Comparison of ENCODE assay signal across 8 cellular contexts in the genomic region with DNA sequence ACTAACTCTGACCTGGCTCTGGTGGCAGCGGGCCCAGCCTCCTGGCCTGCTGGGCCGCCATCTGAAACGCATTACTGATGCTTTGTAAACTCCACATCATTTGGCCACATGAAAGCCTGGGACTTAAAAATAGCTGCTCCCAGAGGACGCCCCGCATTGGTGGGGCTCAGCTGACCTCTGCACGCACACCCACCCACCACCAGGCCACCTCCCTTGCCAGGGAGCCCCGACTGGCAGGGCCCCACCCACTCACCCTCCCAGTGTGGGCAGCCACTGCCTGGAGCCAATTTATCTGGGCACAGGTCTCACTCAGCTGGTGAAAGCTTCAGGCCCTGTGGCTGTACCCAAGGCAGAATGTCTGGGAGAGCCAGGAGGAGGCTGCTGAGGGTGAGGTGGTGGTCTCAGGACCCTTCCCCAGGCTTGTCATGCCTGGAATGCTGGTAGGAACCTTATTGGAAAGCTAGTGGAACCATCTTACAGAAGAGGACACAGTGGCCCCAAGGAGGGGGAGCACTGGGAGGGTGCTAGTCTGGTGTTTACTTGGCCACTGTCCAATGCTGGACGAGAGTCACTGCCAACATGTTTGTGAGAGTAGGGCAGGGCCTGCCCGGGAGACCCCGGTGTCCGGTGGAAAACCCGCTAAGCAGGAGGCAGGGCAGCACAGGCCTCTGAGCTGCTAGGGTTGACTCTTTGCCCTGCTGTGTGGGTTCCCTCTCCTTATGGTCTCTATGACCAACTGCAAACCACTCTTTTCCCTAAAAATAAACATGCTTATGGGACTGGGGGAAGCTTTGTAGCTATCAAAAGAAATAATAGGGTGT. TPM values are rescaled to one million over a fixed set of nuclear protein-coding genes. Genes with fewer than 3 reads are reported as not detected.
DNase-seq lines count a peak whose midpoint lies in the region; ATAC-seq and TF ChIP-seq lines count a peak whose summit lies in the region.

No MANE protein-coding gene starts in this region.

- H3K9me2 ChIP-seq in hepatocyte (replicated peaks; ENCODE audit: insufficient read depth), result no peaks in the 10 kb centered on the region

- H3K27ac ChIP-seq in angular gyrus (ENCODE audit: low read depth, low read length) (peak overlapping the region; percentile 26), hepatocyte (peak overlapping the region; percentile 42), temporal lobe (ENCODE audit: low read depth, low read length) (peak overlapping the region; percentile 6)

- H3K4me1 ChIP-seq in hepatocyte (ENCODE audit: insufficient read depth), result peaks cover 12% of the 10 kb centered on the region

- H3K36me3 ChIP-seq in hepatocyte (replicated peaks; ENCODE audit: insufficient read depth, low read depth), result no peaks in the 10 kb centered on the region

- peak; percentile 94 for DNase-seq in HT1080 (ENCODE audit: low read depth)
- DNase-seq in hepatocyte (ENCODE audit: low spot score), result peak; percentile 37
- DNase-seq in erythroblast (lab: John Stamatoyannopoulos, UW), result no peak
- no peak for DNase-seq in NCI-H524 (lab: John Stamatoyannopoulos, UW)

- no peaks in the 10 kb centered on the region for H3K79me2 ChIP-seq in hepatocyte

- no peaks in the 10 kb centered on the region for H3K9me3 ChIP-seq in hepatocyte (ENCODE audit: low read depth)

- H4K20me1 ChIP-seq in hepatocyte (ENCODE audit: insufficient read depth, poor library complexity, severe bottlenecking), result no peaks in the 10 kb centered on the region

- no peak for ATAC-seq in GM19467 (IDR thresholded peaks at IDR 0.05; ENCODE audit: unreplicated experiment)
- no peak for ATAC-seq in GM21381 (IDR thresholded peaks at IDR 0.05; ENCODE audit: unreplicated experiment)

- H3K4me3 ChIP-seq in hepatocyte, result no peak overlapping the region

- no peak overlapping the region for H3K4me2 ChIP-seq in hepatocyte

- WGBS in hepatocyte (ENCODE audit: low lambda C conversion rate, missing lambda C conversion rate), result 68% methylated on average over 10 of the region's 12 CpGs

- TF ChIP-seq CTCF in hepatocyte (IDR thresholded peaks at IDR 0.05; ENCODE audit: poor library complexity), result no peak

- H2AFZ ChIP-seq in hepatocyte, result no peak overlapping the region

- no peaks in the 10 kb centered on the region for H3K27me3 ChIP-seq in hepatocyte

- no peak for TF ChIP-seq POLR2A in erythroblast (IDR thresholded peaks at IDR 0.05; ENCODE audit: low read length)

RNA-seq across cellular contexts. Expression of a gene that starts 10.9 kb away (rescaled TPM):
- not detected in 2 replicates for total RNA-seq in HT1080 (2014; rRNA removed; shearing (Covaris generic))
- polyA plus RNA-seq in HT1080 (2015; cell fraction: cytosol; rRNA removed), result 0.20 and 0.76 TPM in 2 replicates
- polyA plus RNA-seq in HT1080 (2015; cell fraction: nucleus; rRNA removed), result 0.31 TPM in 1 of 2 replicates, not detected in the other
- 5.1 and 7.5 TPM in 2 replicates for total RNA-seq in hepatocyte
- polyA plus RNA-seq in hepatocyte, result 5.7 and 8.1 TPM in 2 replicates
- total RNA-seq in temporal lobe, result 0.98 TPM

RNA-seq across cellular contexts. Expression of a gene that starts 51.3 kb away (rescaled TPM):
- 235 and 289 TPM in 2 replicates for total RNA-seq in HT1080 (2014; rRNA removed; shearing (Covaris generic))
- polyA plus RNA-seq in HT1080 (2015; cell fraction: cytosol; rRNA removed), result 642 and 740 TPM in 2 replicates
- polyA plus RNA-seq in HT1080 (2015; cell fraction: nucleus; rRNA removed), result 403 and 485 TPM in 2 replicates
- total RNA-seq in hepatocyte (500 and 543 TPM in 2 replicates), temporal lobe (186 TPM)
- 719 and 723 TPM in 2 replicates for polyA plus RNA-seq in hepatocyte

Comparison
In these comparisons a context has a peak if more than half of its experiments do, and no peak if none do; other contexts are left out.
1. DNase-seq: peak in HT1080 (single experiment) and hepatocyte (single experiment); none in erythroblast (0 of 2) and NCI-H524 (0 of 2).
2. Peak in every context shown above with its lines, with median percentiles within 50 percentile points of each other: H3K27ac ChIP-seq.